In genomic region chr17:48643697-48644012, GRCh38 we compare ENCODE assay signal across 29 cellular contexts. TPM values are rescaled to one million over a fixed set of nuclear protein-coding genes. Genes with fewer than 3 reads are reported as not detected.
"Had no signal": no experiment of that assay in that cellular context is flagged by ENCODE, and none has a peak within 500 bp of the region (broad histone marks: within the 10 kb centered on the region; RNA-seq: fewer than 3 reads in every experiment).

No MANE protein-coding gene starts in this region.

- H3K27me3 ChIP-seq: testis had no signal

- H2AFZ ChIP-seq: parathyroid adenoma had no signal

- ATAC-seq: activated CD8-positive, alpha-beta T cell treated with anti-CD3 and anti-CD28 coated beads for 36 hours; effector memory CD8-positive, alpha-beta T cell; esophagus mucosa; natural killer cell treated with Interleukin-12 subunit alpha and Interleukin-12 subunit beta and Interleukin-15 and Interleukin-18, amount 100 ng/mL, for 72 hours; right lobe of liver had no signal

- H3K4me3 Mint-ChIP-seq: activated CD4-positive, alpha-beta T cell treated with anti-CD3 and anti-CD28 coated beads, Interleukin-2, amount 10 ng/mL, durations not matched to agents 7 days and 5 days; activated CD8-positive, alpha-beta T cell treated with anti-CD3 and anti-CD28 coated beads for 36 hours; activated naive CD8-positive, alpha-beta T cell; effector memory CD8-positive, alpha-beta T cell; natural killer cell treated with Interleukin-12 subunit alpha and Interleukin-12 subunit beta and Interleukin-15 and Interleukin-18, amount 100 ng/mL, for 72 hours; type B pancreatic cell had no signal

- H3K27ac ChIP-seq: adrenal gland, ascending aorta, dorsolateral prefrontal cortex, left ventricle myocardium inferior, parathyroid adenoma, right lobe of liver, testis, vagina, WERI-Rb-1 had no signal

- H3K4me3 ChIP-seq: adrenal gland, ascending aorta, dorsolateral prefrontal cortex, left ventricle myocardium inferior, right lobe of liver, testis, vagina had no signal

- H3K36me3 Mint-ChIP-seq: natural killer cell treated with Interleukin-12 subunit alpha and Interleukin-12 subunit beta and Interleukin-15 and Interleukin-18, amount 100 ng/mL, for 72 hours; type B pancreatic cell had no signal

- H3K36me3 ChIP-seq: adrenal gland, ascending aorta, left ventricle myocardium inferior, right lobe of liver, vagina, WERI-Rb-1 had no signal

- H3K4me1 ChIP-seq: parathyroid adenoma, right lobe of liver had no signal

- H3K9me3 ChIP-seq: adrenal gland, ascending aorta, left ventricle myocardium inferior, right lobe of liver, testis, vagina had no signal

- H3K79me2 ChIP-seq: parathyroid adenoma had no signal

- DNase-seq: activated CD4-positive, alpha-beta T cell treated with anti-CD3 and anti-CD28 coated beads, Interleukin-2, amount 10 ng/mL, durations not matched to agents 7 days and 5 days; activated CD4-positive, CD25-positive, alpha-beta regulatory T cell treated with anti-CD3 and anti-CD28 coated beads, Interleukin-2, amount 50 U/mL, for 72 hours; activated CD8-positive, alpha-beta T cell treated with anti-CD3 and anti-CD28 coated beads for 36 hours; activated gamma-delta T cell treated with Interleukin-2 at 50 U/mL for 16 hours; adrenal gland; central memory CD4-positive, alpha-beta T cell; dorsolateral prefrontal cortex; effector memory CD8-positive, alpha-beta T cell; glutamatergic neuron; hippocampal formation; kidney glomerular epithelial cell; left ventricle myocardium inferior; midbrain; right lobe of liver; small intestine; stimulated activated CD4-positive, alpha-beta T cell treated with anti-CD3 and anti-CD28 coated beads, Interleukin-15, amount 100 ng/mL, for 24 hours; stimulated activated naive CD4-positive, alpha-beta T cell; testis; WERI-Rb-1 had no signal

- H3K27ac Mint-ChIP-seq: activated CD4-positive, alpha-beta T cell treated with anti-CD3 and anti-CD28 coated beads, Interleukin-2, amount 10 ng/mL, durations not matched to agents 7 days and 5 days; activated CD8-positive, alpha-beta T cell treated with anti-CD3 and anti-CD28 coated beads for 36 hours; activated naive CD8-positive, alpha-beta T cell; natural killer cell treated with Interleukin-12 subunit alpha and Interleukin-12 subunit beta and Interleukin-15 and Interleukin-18, amount 100 ng/mL, for 72 hours; type B pancreatic cell had no signal

- H3K9ac ChIP-seq: parathyroid adenoma had no signal

- H3K9me3 Mint-ChIP-seq: activated CD4-positive, alpha-beta T cell treated with anti-CD3 and anti-CD28 coated beads, Interleukin-2, amount 10 ng/mL, durations not matched to agents 7 days and 5 days; activated CD8-positive, alpha-beta T cell treated with anti-CD3 and anti-CD28 coated beads for 36 hours; effector memory CD8-positive, alpha-beta T cell; natural killer cell treated with Interleukin-12 subunit alpha and Interleukin-12 subunit beta and Interleukin-15 and Interleukin-18, amount 100 ng/mL, for 72 hours; type B pancreatic cell had no signal

RNA-seq across cellular contexts. Expression of gene HOXB9, which starts 17.5 kb away (rescaled TPM):
- total RNA-seq: activated CD4-positive, alpha-beta T cell treated with anti-CD3 and anti-CD28 coated beads, Interleukin-2, amount 10 ng/mL, durations not matched to agents 7 days and 5 days; ascending aorta; dorsolateral prefrontal cortex; esophagus mucosa; frontal cortex; left ventricle myocardium inferior; lung microvascular endothelial cell; pulmonary artery endothelial cell; right lobe of liver; vagina had no signal

RNA-seq across cellular contexts. Expression of gene HOXB8, which starts 28.6 kb away (rescaled TPM):
- total RNA-seq: activated CD4-positive, alpha-beta T cell treated with anti-CD3 and anti-CD28 coated beads, Interleukin-2, amount 10 ng/mL, durations not matched to agents 7 days and 5 days; activated CD8-positive, alpha-beta T cell treated with anti-CD3 and anti-CD28 coated beads for 36 hours; ascending aorta; dorsolateral prefrontal cortex; esophagus mucosa; frontal cortex; left ventricle myocardium inferior; lung microvascular endothelial cell; natural killer cell treated with Interleukin-12 subunit alpha and Interleukin-12 subunit beta and Interleukin-15 and Interleukin-18, amount 100 ng/mL, for 72 hours; pulmonary artery endothelial cell; right lobe of liver; vagina had no signal

RNA-seq across cellular contexts. Expression of gene HOXB7, which starts 32.8 kb away (rescaled TPM):
- total RNA-seq: frontal cortex had no signal

RNA-seq across cellular contexts. Expression of gene HOXB6, which starts 38.9 kb away (rescaled TPM):
- total RNA-seq: activated CD4-positive, alpha-beta T cell treated with anti-CD3 and anti-CD28 coated beads, Interleukin-2, amount 10 ng/mL, durations not matched to agents 7 days and 5 days; activated CD8-positive, alpha-beta T cell treated with anti-CD3 and anti-CD28 coated beads for 36 hours; frontal cortex had no signal

RNA-seq across cellular contexts. Expression of gene HOXB5, which starts 50.1 kb away (rescaled TPM):
- total RNA-seq: activated CD4-positive, alpha-beta T cell treated with anti-CD3 and anti-CD28 coated beads, Interleukin-2, amount 10 ng/mL, durations not matched to agents 7 days and 5 days; activated CD8-positive, alpha-beta T cell treated with anti-CD3 and anti-CD28 coated beads for 36 hours; frontal cortex; left ventricle myocardium inferior; lung microvascular endothelial cell had no signal
